Comparison of ENCODE assay signal across 20 cellular contexts in genomic region chr12:10241276-10241675, GRCh38. TPM values are rescaled to one million over a fixed set of nuclear protein-coding genes. Genes with fewer than 3 reads are reported as not detected.
DNase-seq lines count a peak whose midpoint lies in the region; ATAC-seq and TF ChIP-seq lines count a peak whose summit lies in the region.
"Had no signal": no experiment of that assay in that cellular context is flagged by ENCODE, and none has a peak within 500 bp of the region (broad histone marks: within the 10 kb centered on the region; RNA-seq: fewer than 3 reads in every experiment).

No MANE protein-coding gene starts in this region.

- no peak overlapping the region for H3K4me3 Mint-ChIP-seq in GM23338
- H3K4me3 Mint-ChIP-seq in central memory CD8-positive, alpha-beta T cell, result no peak overlapping the region
- no peak overlapping the region for H3K4me3 Mint-ChIP-seq in activated CD4-positive, alpha-beta memory T cell treated with anti-CD3 and anti-CD28 coated beads, Interleukin-2, amount 10 ng/mL, durations not matched to agents 7 days and 5 days
- H3K4me3 Mint-ChIP-seq: CD4-positive, alpha-beta memory T cell had no signal

- H3K9me3 Mint-ChIP-seq in GM23338, result peaks cover 13% of the 10 kb centered on the region
- H3K9me3 Mint-ChIP-seq in central memory CD8-positive, alpha-beta T cell, result no peaks in the 10 kb centered on the region
- H3K9me3 Mint-ChIP-seq in activated CD4-positive, alpha-beta memory T cell treated with anti-CD3 and anti-CD28 coated beads, Interleukin-2, amount 10 ng/mL, durations not matched to agents 7 days and 5 days, result no peaks in the 10 kb centered on the region
- H3K9me3 Mint-ChIP-seq: CD4-positive, alpha-beta memory T cell had no signal

- H3K4me3 ChIP-seq in GM23338 (no peak overlapping the region), OCI-LY7 (ENCODE audit: low read depth, low read length, poor library complexity, severe bottlenecking) (no peak overlapping the region), smooth muscle cell (no peak overlapping the region)
- H3K4me3 ChIP-seq: BLaER1 treated with 17β-estradiol and CSF1 and Interleukin-3, amounts not matched to agents 10 nM and 100 nM; HAP-1; K562; MG63; Peyer's patch; SJCRH30 had no signal

- POLR2A ChIA-PET in OCI-LY7 (lab: Charles Lee), result interaction anchor here (0.8 to 5.5 kb wide), 9 partner anchors 9 to 150 kb away, joined by 3 to 37 read pairs (median 4); no protein-coding TSS in a partner anchor
- POLR2A ChIA-PET in activated CD4-positive, alpha-beta memory T cell treated with anti-CD3 and anti-CD28 coated beads, Interleukin-2, amount 10 ng/mL, durations not matched to agents 7 days and 5 days (lab: Charles Lee), result no interaction called here

- H3K27me3 Mint-ChIP-seq in GM23338 (ENCODE audit: insufficient read depth, low read depth, poor library complexity), result no peaks in the 10 kb centered on the region
- no peaks in the 10 kb centered on the region for H3K27me3 Mint-ChIP-seq in central memory CD8-positive, alpha-beta T cell
- H3K27me3 Mint-ChIP-seq in activated CD4-positive, alpha-beta memory T cell treated with anti-CD3 and anti-CD28 coated beads, Interleukin-2, amount 10 ng/mL, durations not matched to agents 7 days and 5 days, result peaks cover 29% of the 10 kb centered on the region

- H3K4me1 Mint-ChIP-seq in GM23338, result peaks cover 15% of the 10 kb centered on the region
- peaks cover 45% of the 10 kb centered on the region for H3K4me1 Mint-ChIP-seq in central memory CD8-positive, alpha-beta T cell
- peaks cover 11% of the 10 kb centered on the region for H3K4me1 Mint-ChIP-seq in activated CD4-positive, alpha-beta memory T cell treated with anti-CD3 and anti-CD28 coated beads, Interleukin-2, amount 10 ng/mL, durations not matched to agents 7 days and 5 days

- CTCF ChIA-PET in OCI-LY7 (lab: Charles Lee; ENCODE audit: unreplicated experiment), result no interaction called here
- CTCF ChIA-PET in activated CD4-positive, alpha-beta memory T cell treated with anti-CD3 and anti-CD28 coated beads, Interleukin-2, amount 10 ng/mL, durations not matched to agents 7 days and 5 days (lab: Charles Lee), result no interaction called here

- no peaks in the 10 kb centered on the region for H3K27me3 ChIP-seq in GM23338 (ENCODE audit: insufficient read depth)
- H3K27me3 ChIP-seq in smooth muscle cell (ENCODE audit: low read depth), result no peaks in the 10 kb centered on the region
- H3K27me3 ChIP-seq: MG63, Peyer's patch, SJCRH30 had no signal

- H3K27ac Mint-ChIP-seq in GM23338, result no peak overlapping the region
- H3K27ac Mint-ChIP-seq in central memory CD8-positive, alpha-beta T cell (ENCODE audit: low read depth), result peak overlapping the region; percentile 16
- no peak overlapping the region for H3K27ac Mint-ChIP-seq in activated CD4-positive, alpha-beta memory T cell treated with anti-CD3 and anti-CD28 coated beads, Interleukin-2, amount 10 ng/mL, durations not matched to agents 7 days and 5 days
- H3K27ac Mint-ChIP-seq: CD4-positive, alpha-beta memory T cell had no signal

- intact Hi-C loops in OCI-LY7 (cut with micrococcal nuclease; ENCODE audit: unreplicated experiment), result no loop called here

- ATAC-seq in GM23338, result no peak
- no peak for ATAC-seq in central memory CD8-positive, alpha-beta T cell (replicated peaks; ENCODE audit: extremely low read depth, poor library complexity, severe bottlenecking)
- ATAC-seq: K562 had no signal

- no peaks in the 10 kb centered on the region for H3K79me2 ChIP-seq in GM23338 (replicated peaks; ENCODE audit: insufficient read depth)
- no peaks in the 10 kb centered on the region for H3K79me2 ChIP-seq in OCI-LY7 (ENCODE audit: insufficient read depth, low read depth, low read length)
- no peaks in the 10 kb centered on the region for H3K79me2 ChIP-seq in smooth muscle cell (ENCODE audit: low read depth)

- H3K9me3 ChIP-seq in OCI-LY7 (ENCODE audit: low read length) (peaks cover 22% of the 10 kb centered on the region), smooth muscle cell (replicated peaks; ENCODE audit: low read depth) (no peaks in the 10 kb centered on the region)
- H3K9me3 ChIP-seq: Caco-2, HAP-1, MG63, Peyer's patch, SJCRH30 had no signal

- no peaks in the 10 kb centered on the region for H3K9me2 ChIP-seq in GM23338 (ENCODE audit: insufficient read depth)
- H3K9me2 ChIP-seq in OCI-LY7 (ENCODE audit: insufficient read depth, low read length), result no peaks in the 10 kb centered on the region

- H3K4me1 ChIP-seq in GM23338 (ENCODE audit: insufficient read depth) (peaks cover 19% of the 10 kb centered on the region), OCI-LY7 (ENCODE audit: insufficient read depth, low read length, poor library complexity, severe bottlenecking) (peaks cover 53% of the 10 kb centered on the region), smooth muscle cell (ENCODE audit: low read depth) (peaks cover 4% of the 10 kb centered on the region)
- H3K4me1 ChIP-seq: Caco-2, Peyer's patch, SJCRH30 had no signal

- H3K4me2 ChIP-seq in GM23338, result 0 out of 2 replicates have a peak overlapping the region, but pooled peaks have one; percentile 5
- H3K4me2 ChIP-seq in OCI-LY7 (ENCODE audit: low read length), result no peak overlapping the region
- H3K4me2 ChIP-seq in smooth muscle cell, result peak overlapping the region; percentile 8
- H3K4me2 ChIP-seq: BLaER1 treated with 17β-estradiol and CSF1 and Interleukin-3, amounts not matched to agents 10 nM and 100 nM had no signal

- no peaks in the 10 kb centered on the region for H4K20me1 ChIP-seq in GM23338 (replicated peaks; ENCODE audit: insufficient read depth)
- no peaks in the 10 kb centered on the region for H4K20me1 ChIP-seq in OCI-LY7 (ENCODE audit: insufficient read depth, low read length)
- H4K20me1 ChIP-seq in smooth muscle cell (ENCODE audit: low read depth), result no peaks in the 10 kb centered on the region
- H4K20me1 ChIP-seq: BLaER1 treated with 17β-estradiol and CSF1 and Interleukin-3, amounts not matched to agents 10 nM and 100 nM had no signal

- no TSS peak for BruUV-seq in OCI-LY7 (replicated peaks; lab: Mats Ljungman, UMichigan)

- no peaks in the 10 kb centered on the region for H3K36me3 ChIP-seq in GM23338 (ENCODE audit: insufficient read depth)
- H3K36me3 ChIP-seq in OCI-LY7 (ENCODE audit: insufficient read depth, low read length), result peaks cover 14% of the 10 kb centered on the region
- no peaks in the 10 kb centered on the region for H3K36me3 ChIP-seq in smooth muscle cell (ENCODE audit: low read depth)
- H3K36me3 ChIP-seq: HAP-1, MG63, Peyer's patch, SJCRH30 had no signal

- H3K27ac ChIP-seq in GM23338 (ENCODE audit: low read depth) (no peak overlapping the region), OCI-LY7 (ENCODE audit: low read depth, low read length, poor library complexity, severe bottlenecking) (peak overlapping the region; percentile 82), smooth muscle cell (ENCODE audit: low read depth) (no peak overlapping the region)
- H3K27ac ChIP-seq: BLaER1 treated with 17β-estradiol and CSF1 and Interleukin-3, amounts not matched to agents 10 nM and 100 nM; Peyer's patch; SJCRH30 had no signal

- peaks cover 7% of the 10 kb centered on the region; the same call in 2 of the 3 replicates for H3K36me3 Mint-ChIP-seq in GM23338 (ENCODE audit: low read depth)
- H3K36me3 Mint-ChIP-seq in central memory CD8-positive, alpha-beta T cell (ENCODE audit: insufficient read depth), result peaks cover 11% of the 10 kb centered on the region
- no peaks in the 10 kb centered on the region for H3K36me3 Mint-ChIP-seq in activated CD4-positive, alpha-beta memory T cell treated with anti-CD3 and anti-CD28 coated beads, Interleukin-2, amount 10 ng/mL, durations not matched to agents 7 days and 5 days (ENCODE audit: low read depth)
- H3K36me3 Mint-ChIP-seq: CD4-positive, alpha-beta memory T cell had no signal

- H2AFZ ChIP-seq in GM23338 (no peak overlapping the region), OCI-LY7 (ENCODE audit: low read length) (peak overlapping the region; percentile 91; the same call in 1 of the 2 replicates), smooth muscle cell (ENCODE audit: low read depth) (peak overlapping the region; percentile 19)

- TF ChIP-seq CTCF in GM23338 (conservative IDR thresholded peaks at IDR 0.05; ENCODE audit: low read depth in 2 of 2) (no peak), OCI-LY7 (conservative IDR thresholded peaks at IDR 0.05; ENCODE audit: low read length) (no peak), smooth muscle cell (IDR thresholded peaks at IDR 0.05; ENCODE audit: borderline replicate concordance, insufficient read depth, poor library complexity, severe bottlenecking) (no peak)

- WGBS in smooth muscle cell (ENCODE audit: low lambda C conversion rate), result 30% methylated on average over 3 of the region's 3 CpGs

- H3F3A ChIP-seq in GM23338 (replicated peaks; ENCODE audit: low read depth), result no peaks in the 10 kb centered on the region
- no peaks in the 10 kb centered on the region for H3F3A ChIP-seq in smooth muscle cell (ENCODE audit: low read depth)

- H3K9ac ChIP-seq in smooth muscle cell (ENCODE audit: low read depth), result no peak overlapping the region
- H3K9ac ChIP-seq: BLaER1 treated with 17β-estradiol and CSF1 and Interleukin-3, amounts not matched to agents 10 nM and 100 nM had no signal

- DNase-seq in GM23338 (ENCODE audit: low spot score) (no peak), OCI-LY7 (ENCODE audit: low spot score) (no peak), smooth muscle cell (lab: John Stamatoyannopoulos, UW; ENCODE audit: unreplicated experiment) (no peak), kidney glomerular epithelial cell (lab: John Stamatoyannopoulos, UW) (no peak)
- DNase-seq in central memory CD8-positive, alpha-beta T cell (ENCODE audit: low spot score in 2 of 2), result no peak
- DNase-seq in effector CD8-positive, alpha-beta T cell (lab: John Stamatoyannopoulos, UW), result no peak
- DNase-seq in activated CD4-positive, alpha-beta memory T cell treated with anti-CD3 and anti-CD28 coated beads, Interleukin-2, amount 10 ng/mL, durations not matched to agents 7 days and 5 days, result no peak
- DNase-seq: ACHN; Caco-2; CD4-positive, alpha-beta memory T cell; DMS 273 treated with DMSO at 0.1 percent for 48 hours; DMS79 treated with DMSO at 0.1 percent for 48 hours; MG63; NCI-H1417 treated with DMSO at 0.1 percent for 48 hours; NCI-H187; Peyer's patch; SJCRH30 had no signal

RNA-seq across cellular contexts. Expression of gene GABARAPL1, which starts 28.6 kb away (rescaled TPM):
- 60.9 and 77.8 TPM in 2 replicates for total RNA-seq in GM23338 (2014; rRNA removed; shearing (Covaris generic))
- polyA plus RNA-seq in GM23338 (2016; fragmentation: Nextera tagmentation; extraction: Ambion mirVana) (35.7 and 36.5 TPM in 2 replicates), smooth muscle cell (87.3 and 90.0 TPM in 2 replicates)
- total RNA-seq in OCI-LY7 (2014; rRNA removed; shearing (Covaris generic)), result 34.2 and 40.7 TPM in 2 replicates
- total RNA-seq in OCI-LY7 (2022) (52.4 and 65.2 TPM in 2 replicates), smooth muscle cell (83.4 and 101 TPM in 2 replicates)
- 10 to 100 TPM; 13.1 to 14.0 TPM for total RNA-seq in activated CD4-positive, alpha-beta memory T cell treated with anti-CD3 and anti-CD28 coated beads, Interleukin-2, amount 10 ng/mL, durations not matched to agents 7 days and 5 days
